Comparison of ENCODE assay signal across 18 cellular contexts in genomic region chr12:56571131-56571530, GRCh38. TPM values are rescaled to one million over a fixed set of nuclear protein-coding genes. Genes with fewer than 3 reads are reported as not detected.
DNase-seq lines count a peak whose midpoint lies in the region; ATAC-seq and TF ChIP-seq lines count a peak whose summit lies in the region.
"Had no signal": no experiment of that assay in that cellular context is flagged by ENCODE, and none has a peak within 500 bp of the region (broad histone marks: within the 10 kb centered on the region; RNA-seq: fewer than 3 reads in every experiment).

No MANE protein-coding gene starts in this region.

- no peak overlapping the region for H3K4me3 ChIP-seq in transverse colon
- H3K4me3 ChIP-seq: prostate gland had no signal

- H3K27ac ChIP-seq in transverse colon, result peak overlapping the region; percentile 47 to 63 (median 56)
- H3K27ac ChIP-seq: 22Rv1, prostate gland, WERI-Rb-1 had no signal

- intact Hi-C loops in transverse colon (cut with DNase I; ENCODE audit: low total_unique reads), result loop anchor here (2.0 kb wide), 1 partner anchor 56 kb away; no protein-coding TSS in a partner anchor

- WGBS in transverse colon (ENCODE audit: low coverage in 1 of 2), 2 donors, result 46 to 57% methylated on average over 3 to 4 of the region's 4 CpGs

- H3K27me3 ChIP-seq in transverse colon, result no peaks in the 10 kb centered on the region

- H3K27me3 Mint-ChIP-seq in endothelial cell (ENCODE audit: unreplicated experiment), result peaks cover 8% of the 10 kb centered on the region
- H3K27me3 Mint-ChIP-seq in activated T-cell treated with anti-CD3 and anti-CD28 coated beads, Interleukin-2, amount 50 U/mL, for 24 hours, result no peaks in the 10 kb centered on the region
- no peaks in the 10 kb centered on the region for H3K27me3 Mint-ChIP-seq in activated T-cell treated with anti-CD3 and anti-CD28 coated beads, Interleukin-2, amount 50 U/mL, for 4 hours (ENCODE audit: low read depth)
- H3K27me3 Mint-ChIP-seq: activated CD8-positive, alpha-beta T cell treated with anti-CD3 and anti-CD28 coated beads for 36 hours; activated T-helper 17 cell treated with anti-CD3 and anti-CD28 coated beads, Interleukin-2, amount 50 U/mL, for 72 hours had no signal

- peaks cover 6 to 27% (median 7%) of the 10 kb centered on the region in 4 donors for H3K4me1 ChIP-seq in transverse colon
- H3K4me1 ChIP-seq: prostate gland had no signal

- H3K36me3 Mint-ChIP-seq in endothelial cell (ENCODE audit: low read depth, unreplicated experiment), result peaks cover 9% of the 10 kb centered on the region
- H3K36me3 Mint-ChIP-seq in activated T-cell treated with anti-CD3 and anti-CD28 coated beads, Interleukin-2, amount 50 U/mL, for 24 hours (ENCODE audit: low read depth), result no peaks in the 10 kb centered on the region
- no peaks in the 10 kb centered on the region for H3K36me3 Mint-ChIP-seq in activated T-cell treated with anti-CD3 and anti-CD28 coated beads, Interleukin-2, amount 50 U/mL, for 4 hours (ENCODE audit: insufficient read depth)

- TF ChIP-seq POLR2A in transverse colon (IDR thresholded peaks at IDR 0.05), result no peak

- H3K9me3 ChIP-seq in transverse colon, result no peaks in the 10 kb centered on the region
- H3K9me3 ChIP-seq: prostate gland had no signal

- no peak for ATAC-seq in activated T-cell treated with anti-CD3 and anti-CD28 coated beads, Interleukin-2, amount 50 U/mL, for 4 hours
- ATAC-seq: activated CD8-positive, alpha-beta T cell treated with anti-CD3 and anti-CD28 coated beads for 36 hours; activated T-helper 17 cell treated with anti-CD3 and anti-CD28 coated beads, Interleukin-2, amount 50 U/mL, for 72 hours had no signal

- in situ Hi-C loops in transverse colon (cut with MboI; ENCODE audit: low pct_ligation_motif_present in 1 of 4, low pct_unique_long_range_greater_than_20kb in 1 of 4, low sequenced_read_pairs in 3 of 4), result loop anchor here in 2 of 4 donors (10.0 kb wide), 1 partner anchor 56 kb away; no protein-coding TSS in a partner anchor

- H3K27ac Mint-ChIP-seq in endothelial cell (ENCODE audit: unreplicated experiment), result peak overlapping the region; percentile 75
- no peak overlapping the region for H3K27ac Mint-ChIP-seq in activated T-cell treated with anti-CD3 and anti-CD28 coated beads, Interleukin-2, amount 50 U/mL, for 24 hours
- H3K27ac Mint-ChIP-seq: activated CD8-positive, alpha-beta T cell treated with anti-CD3 and anti-CD28 coated beads for 36 hours; activated T-helper 17 cell treated with anti-CD3 and anti-CD28 coated beads, Interleukin-2, amount 50 U/mL, for 72 hours had no signal

- DNase-seq in NCI-H2227 (lab: John Stamatoyannopoulos, UW; ENCODE audit: unreplicated experiment) (peak; percentile 23), NCI-H2227 treated with DMSO at 0.1 percent for 48 hours (lab: John Stamatoyannopoulos, UW) (no peak), endothelial cell (ENCODE audit: low spot score) (no peak), mucosa of gallbladder (ENCODE audit: low spot score) (peak; percentile 17), transverse colon (no peak)
- DNase-seq in activated T-cell treated with anti-CD3 and anti-CD28 coated beads, Interleukin-2, amount 50 U/mL, for 24 hours, result no peak
- no peak for DNase-seq in activated T-cell treated with anti-CD3 and anti-CD28 coated beads, Interleukin-2, amount 50 U/mL, for 4 hours
- DNase-seq in effector CD8-positive, alpha-beta T cell (lab: John Stamatoyannopoulos, UW), result no peak
- DNase-seq: activated CD8-positive, alpha-beta T cell treated with anti-CD3 and anti-CD28 coated beads for 36 hours; amygdala; C1 segment of cervical spinal cord; kidney glomerular epithelial cell; NCI-H1694 treated with DMSO at 0.1 percent for 48 hours; NCI-H510A; WERI-Rb-1 had no signal

- H3K4me3 Mint-ChIP-seq in endothelial cell (ENCODE audit: unreplicated experiment), result no peak overlapping the region
- no peak overlapping the region for H3K4me3 Mint-ChIP-seq in activated T-cell treated with anti-CD3 and anti-CD28 coated beads, Interleukin-2, amount 50 U/mL, for 24 hours
- no peak overlapping the region for H3K4me3 Mint-ChIP-seq in activated T-cell treated with anti-CD3 and anti-CD28 coated beads, Interleukin-2, amount 50 U/mL, for 4 hours
- H3K4me3 Mint-ChIP-seq: activated CD8-positive, alpha-beta T cell treated with anti-CD3 and anti-CD28 coated beads for 36 hours had no signal

- H3K9me3 Mint-ChIP-seq in endothelial cell (ENCODE audit: unreplicated experiment), result no peaks in the 10 kb centered on the region
- H3K9me3 Mint-ChIP-seq in activated T-cell treated with anti-CD3 and anti-CD28 coated beads, Interleukin-2, amount 50 U/mL, for 24 hours, result no peaks in the 10 kb centered on the region
- H3K9me3 Mint-ChIP-seq in activated T-cell treated with anti-CD3 and anti-CD28 coated beads, Interleukin-2, amount 50 U/mL, for 4 hours, result no peaks in the 10 kb centered on the region
- H3K9me3 Mint-ChIP-seq: activated CD8-positive, alpha-beta T cell treated with anti-CD3 and anti-CD28 coated beads for 36 hours; activated T-helper 17 cell treated with anti-CD3 and anti-CD28 coated beads, Interleukin-2, amount 50 U/mL, for 72 hours had no signal

- no peaks in the 10 kb centered on the region for H3K36me3 ChIP-seq in transverse colon
- H3K36me3 ChIP-seq: prostate gland, WERI-Rb-1 had no signal

- peaks cover 46% of the 10 kb centered on the region for H3K4me1 Mint-ChIP-seq in endothelial cell (ENCODE audit: unreplicated experiment)
- H3K4me1 Mint-ChIP-seq in activated T-cell treated with anti-CD3 and anti-CD28 coated beads, Interleukin-2, amount 50 U/mL, for 24 hours (ENCODE audit: low read depth), result peaks cover 36% of the 10 kb centered on the region
- H3K4me1 Mint-ChIP-seq in activated T-cell treated with anti-CD3 and anti-CD28 coated beads, Interleukin-2, amount 50 U/mL, for 4 hours (ENCODE audit: low read depth), result peaks cover 18% of the 10 kb centered on the region

- no peak for TF ChIP-seq CTCF in endothelial cell (IDR thresholded peaks at IDR 0.05; ENCODE audit: unreplicated experiment)
- TF ChIP-seq CTCF in transverse colon (IDR thresholded peaks at IDR 0.05), result no peak

- TF ChIP-seq EP300 in transverse colon (IDR thresholded peaks at IDR 0.05; ENCODE audit: low read depth), result no peak

RNA-seq across cellular contexts. Expression of gene RBMS2, which starts 49.5 kb away (rescaled TPM):
- 122 TPM for total RNA-seq in endothelial cell (ENCODE audit: unreplicated experiment)
- 49.6 TPM for total RNA-seq in mucosa of gallbladder
- 10 to 100 TPM; 17.3 to 55.1 (median 25.2) TPM for total RNA-seq in transverse colon
- total RNA-seq in activated T-cell treated with anti-CD3 and anti-CD28 coated beads, Interleukin-2, amount 50 U/mL, for 4 hours, result 1 to 10 TPM in 2 of 3 donors, under 1 TPM in 1; 0.66 to 4.0 (median 1.4) TPM

RNA-seq across cellular contexts. Expression of gene BAZ2A, which starts 59.0 kb away (rescaled TPM):
- total RNA-seq in endothelial cell (ENCODE audit: unreplicated experiment) (165 TPM), mucosa of gallbladder (99.3 TPM), transverse colon (100 to 1,000 TPM; 108 to 261 (median 124) TPM)
- 10 to 100 TPM; 53.0 to 64.9 (median 64.5) TPM for total RNA-seq in activated T-cell treated with anti-CD3 and anti-CD28 coated beads, Interleukin-2, amount 50 U/mL, for 4 hours

Comparison
In these comparisons a context has a peak if more than half of its experiments do, and no peak if none do; other contexts are left out.
1. DNase-seq: peak in NCI-H2227 (single experiment) and mucosa of gallbladder (single experiment); none in NCI-H2227 treated with DMSO at 0.1 percent for 48 hours (single experiment), endothelial cell (single experiment), transverse colon (single experiment), activated T-cell treated with anti-CD3 and anti-CD28 coated beads, Interleukin-2, amount 50 U/mL, for 24 hours (single experiment), activated T-cell treated with anti-CD3 and anti-CD28 coated beads, Interleukin-2, amount 50 U/mL, for 4 hours (single experiment) and effector CD8-positive, alpha-beta T cell (single experiment).